In genomic region chr16:5042574-5043171, GRCh38 we compare ENCODE assay signal across 1 cellular context.
TF ChIP-seq lines count a peak whose summit lies in the region.

No MANE protein-coding gene starts in this region.

TF ChIP-seq in HepG2, 621 proteins besides CTCF, POLR2A, EP300 and RAD21 (continued from another document and continues in another):
- TF ChIP-seq HOMEZ (CRISPR knock-in tag; IDR thresholded peaks at IDR 0.05; ENCODE audit: low read depth) (no peak), FOXA3 (CRISPR knock-in tag; IDR thresholded peaks at IDR 0.05) (0 out of 2 replicates have a peak, but pooled peaks have one; percentile 15), RBM22 (optimal IDR thresholded peaks at IDR 0.05; ENCODE audit: low read length) (no peak), ZNF841 (CRISPR knock-in tag; IDR thresholded peaks at IDR 0.05; ENCODE audit: borderline replicate concordance) (no peak), ZMYM3 (CRISPR knock-in tag; IDR thresholded peaks at IDR 0.05) (peak; percentile 50; the same call in 1 of the 2 replicates), ZNF547 (CRISPR knock-in tag; IDR thresholded peaks at IDR 0.05) (no peak), ZNF138 (CRISPR knock-in tag; IDR thresholded peaks at IDR 0.05; ENCODE audit: low read depth) (no peak), SOX13 (IDR thresholded peaks at IDR 0.05) (no peak), SOX13 (CRISPR knock-in tag; conservative IDR thresholded peaks at IDR 0.05 in 1 of 2, IDR thresholded peaks at IDR 0.05 in 1 of 2) (peak in 1 of 2 experiments; percentile 4; a peak in 1 of 4 replicates), USF2 (IDR thresholded peaks at IDR 0.05; ENCODE audit: low read depth, low read length) (no peak), USF2 (CRISPR knock-in tag; IDR thresholded peaks at IDR 0.05; ENCODE audit: borderline replicate concordance) (no peak), ZFP41 (CRISPR knock-in tag; IDR thresholded peaks at IDR 0.05; ENCODE audit: borderline replicate concordance) (no peak), ATAD3A (CRISPR knock-in tag; IDR thresholded peaks at IDR 0.05) (no peak), NFIB (CRISPR knock-in tag; IDR thresholded peaks at IDR 0.05; ENCODE audit: borderline replicate concordance) (no peak), MAFF (IDR thresholded peaks at IDR 0.05; ENCODE audit: low read depth, low read length) (no peak), ZNF574 (CRISPR knock-in tag; IDR thresholded peaks at IDR 0.05) (0 out of 2 replicates have a peak, but pooled peaks have one; percentile 46), HES4 (CRISPR knock-in tag; IDR thresholded peaks at IDR 0.05; ENCODE audit: borderline replicate concordance) (no peak), KDM6A (CRISPR knock-in tag; IDR thresholded peaks at IDR 0.05; ENCODE audit: low read depth) (no peak), ISX (CRISPR knock-in tag; conservative IDR thresholded peaks at IDR 0.05) (no peak), IKZF1 (IDR thresholded peaks at IDR 0.05) (no peak), ZNF558 (CRISPR knock-in tag; IDR thresholded peaks at IDR 0.05; ENCODE audit: borderline replicate concordance) (no peak), TRAFD1 (CRISPR knock-in tag; IDR thresholded peaks at IDR 0.05; ENCODE audit: borderline replicate concordance) (no peak), ZNF232 (CRISPR knock-in tag; IDR thresholded peaks at IDR 0.05; ENCODE audit: borderline replicate concordance) (no peak), ZBTB4 (CRISPR knock-in tag; IDR thresholded peaks at IDR 0.05; ENCODE audit: borderline replicate concordance) (no peak), TBX3 (IDR thresholded peaks at IDR 0.05; ENCODE audit: borderline replicate concordance) (no peak), IKZF5 (CRISPR knock-in tag; IDR thresholded peaks at IDR 0.05) (no peak), ZHX1 (CRISPR knock-in tag; IDR thresholded peaks at IDR 0.05; ENCODE audit: low read depth) (no peak), FUBP1 (CRISPR knock-in tag; IDR thresholded peaks at IDR 0.05; ENCODE audit: borderline replicate concordance) (no peak), ZNF546 (CRISPR knock-in tag; conservative IDR thresholded peaks at IDR 0.05) (no peak), ZBTB7B (CRISPR knock-in tag; IDR thresholded peaks at IDR 0.05) (0 out of 2 replicates have a peak, but pooled peaks have one; percentile 28), ZNF678 (CRISPR knock-in tag; IDR thresholded peaks at IDR 0.05) (no peak), AKNA (CRISPR knock-in tag; IDR thresholded peaks at IDR 0.05; ENCODE audit: borderline replicate concordance) (no peak)
